In the genomic region with DNA sequence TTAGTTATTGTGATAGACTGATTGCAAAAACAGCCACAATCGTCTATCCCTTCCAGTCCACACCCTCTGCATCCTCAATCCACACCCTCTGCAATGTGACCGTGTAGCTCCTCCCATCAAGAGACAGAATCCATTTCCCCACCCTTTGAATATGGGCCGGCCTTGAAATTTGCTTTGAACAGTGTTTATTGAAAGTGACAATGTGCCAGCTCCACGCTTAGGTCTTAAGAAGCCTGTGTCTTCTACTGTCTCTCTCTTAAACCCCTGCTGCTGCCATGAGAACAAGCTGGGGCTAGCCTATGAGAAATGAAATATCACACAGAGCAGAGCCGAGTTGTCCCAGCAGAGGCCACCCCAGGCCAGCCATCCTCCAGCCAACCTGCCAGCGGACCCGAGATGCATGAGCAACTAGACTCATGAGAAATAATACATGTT, we compare ENCODE assay signal across 8 cellular contexts. TPM values are rescaled to one million over a fixed set of nuclear protein-coding genes. Genes with fewer than 3 reads are reported as not detected.
DNase-seq lines count a peak whose midpoint lies in the region; ATAC-seq and TF ChIP-seq lines count a peak whose summit lies in the region.

No MANE protein-coding gene starts in this region.

- no peak overlapping the region for H3K4me3 Mint-ChIP-seq in endodermal cell
- H3K4me3 Mint-ChIP-seq in osteocyte (ENCODE audit: unreplicated experiment): no peak overlapping the region

- no TSS peak for BruUV-seq in Panc1 (replicated peaks; lab: Mats Ljungman, UMichigan)

- in situ Hi-C loops in Panc1 (cut with HindIII; ENCODE audit: low pct_unique_long_range_greater_than_20kb, low sequenced_read_pairs): no loop called here

- intact Hi-C loops in Panc1 (cut with micrococcal nuclease; ENCODE audit: unreplicated experiment): no loop called here

- H3K9me3 Mint-ChIP-seq in endodermal cell (no peaks in the 10 kb centered on the region), osteocyte (ENCODE audit: unreplicated experiment) (no peaks in the 10 kb centered on the region)

- H3K9ac ChIP-seq in endodermal cell (ENCODE audit: extremely low read depth, low read length, poor library complexity, severe bottlenecking): no peak overlapping the region

- 89 to 90% methylated on average over 3 to 7 of the region's 7 CpGs for WGBS in endodermal cell (ENCODE audit: insufficient coverage in 1 of 2, insufficient read length in 1 of 2), 2 experiments

- H3K4me1 Mint-ChIP-seq in endodermal cell (peaks cover 18% of the 10 kb centered on the region), osteocyte (ENCODE audit: unreplicated experiment) (peaks cover 79% of the 10 kb centered on the region)

- H3K36me3 Mint-ChIP-seq in endodermal cell (ENCODE audit: low read depth): no peaks in the 10 kb centered on the region
- H3K36me3 Mint-ChIP-seq in osteocyte (ENCODE audit: unreplicated experiment): no peaks in the 10 kb centered on the region

- H3K27me3 Mint-ChIP-seq in endodermal cell (ENCODE audit: insufficient read depth) (peaks cover 9% of the 10 kb centered on the region), osteocyte (ENCODE audit: unreplicated experiment) (no peaks in the 10 kb centered on the region)

- TF ChIP-seq CTCF in Panc1 (IDR thresholded peaks at IDR 0.05) (peak; percentile 62; the same call in 1 of the 2 replicates), endodermal cell (conservative IDR thresholded peaks at IDR 0.05) (peak; percentile 18), osteocyte (IDR thresholded peaks at IDR 0.05) (peak; percentile 58)

- H3K27me3 ChIP-seq in Panc1 (ENCODE audit: control insufficient read depth, insufficient read depth, low read length): no peaks in the 10 kb centered on the region
- H3K27me3 ChIP-seq in endodermal cell (ENCODE audit: control insufficient read depth, insufficient read depth, low read length, poor library complexity, severe bottlenecking): no peaks in the 10 kb centered on the region

- CTCF ChIA-PET in Panc1 (lab: Charles Lee): interaction anchor here (0.6 to 2.5 kb wide), 6 partner anchors 21 to 704 kb away, joined by 3 to 12 read pairs (median 4); no protein-coding TSS in a partner anchor

- H3K27ac ChIP-seq in Panc1 (ENCODE audit: low read length) (peak overlapping the region; percentile 94), endodermal cell (ENCODE audit: low read depth, low read length) (no peak overlapping the region)

- H3K36me3 ChIP-seq in Panc1 (ENCODE audit: control insufficient read depth, insufficient read depth, low read length): no peaks in the 10 kb centered on the region
- no peaks in the 10 kb centered on the region for H3K36me3 ChIP-seq in endodermal cell (ENCODE audit: control insufficient read depth, insufficient read depth, low read length)

- no peak overlapping the region for H3K4me3 ChIP-seq in Panc1 (ENCODE audit: low read depth in 2 of 2, low read length in 2 of 2)
- no peak overlapping the region for H3K4me3 ChIP-seq in endodermal cell (ENCODE audit: low read length)

- DNase-seq in ELF-1 (ENCODE audit: low read depth, low spot score) (peak; percentile 23), Panc1 (ENCODE audit: low read depth, low spot score) (no peak), endodermal cell (no peak), osteocyte (ENCODE audit: extremely low spot score, unreplicated experiment) (no peak), D341Med (ENCODE audit: low spot score) (no peak), GM19238 (ENCODE audit: insufficient read length, low spot score) (no peak), NCI-H748 (lab: John Stamatoyannopoulos, UW; ENCODE audit: unreplicated experiment) (no peak)

- POLR2A ChIA-PET in Panc1 (lab: Charles Lee): interaction anchor here (0.6 kb wide), 1 partner anchor 17 kb away, joined by 3 read pairs; no protein-coding TSS in a partner anchor

- H3K9me3 ChIP-seq in Panc1 (ENCODE audit: control insufficient read depth, insufficient read depth, low read depth, low read length): no peaks in the 10 kb centered on the region; the same call in 1 of the 2 replicates
- H3K9me3 ChIP-seq in endodermal cell (ENCODE audit: control insufficient read depth, low read length): no peaks in the 10 kb centered on the region

- no peak overlapping the region for H3K27ac Mint-ChIP-seq in endodermal cell
- H3K27ac Mint-ChIP-seq in osteocyte (ENCODE audit: unreplicated experiment): peak overlapping the region; percentile 98

- ATAC-seq in Panc1 (0 out of 2 replicates have a peak, but pooled peaks have one; percentile 22), HG03135 (IDR thresholded peaks at IDR 0.05; ENCODE audit: unreplicated experiment) (no peak)

- H3K4me1 ChIP-seq in Panc1 (ENCODE audit: control insufficient read depth, insufficient read depth, low read length) (peaks cover 49% of the 10 kb centered on the region), endodermal cell (ENCODE audit: control insufficient read depth, insufficient read depth, low read length) (peaks cover 7% of the 10 kb centered on the region)

RNA-seq across cellular contexts. Expression of a gene that starts 22.3 kb away (rescaled TPM):
- total RNA-seq in Panc1 (2021; ENCODE audit: unreplicated experiment) (199 TPM), endodermal cell (1 to 10 TPM; 1.5 to 1.9 TPM), osteocyte (19.5 and 20.8 TPM in 2 replicates)
- 183 TPM for polyA plus RNA-seq in Panc1 (2012; ENCODE audit: insufficient read length)
- polyA plus RNA-seq in endodermal cell (2013, experiment 1 of 2): 2.2 TPM
- 3.8 TPM for polyA plus RNA-seq in endodermal cell (2013, experiment 2 of 2)
